ENCODE assay signal across 1 cellular context in the genomic region with DNA sequence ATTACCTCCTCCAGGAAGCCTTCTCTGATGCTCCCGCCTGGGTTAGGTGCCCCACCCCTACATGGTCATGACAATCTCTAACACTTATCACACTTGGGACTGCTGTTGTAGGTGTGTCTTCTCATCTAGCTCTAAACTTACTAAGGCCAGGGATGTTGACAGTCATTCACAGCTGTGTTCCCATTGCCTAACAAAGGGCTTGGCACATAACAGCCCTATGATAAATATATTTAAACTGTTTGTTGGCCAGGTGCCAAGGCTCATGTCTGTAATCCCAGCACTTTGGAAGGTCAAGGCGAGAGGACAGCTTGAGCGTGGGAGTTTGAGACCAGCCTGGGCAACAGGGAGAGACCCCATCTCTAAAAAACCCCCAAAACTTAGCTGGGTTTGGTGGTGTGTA.
TF ChIP-seq lines count a peak whose summit lies in the region.

No MANE protein-coding gene starts in this region.

TF ChIP-seq in K562, 482 proteins besides CTCF, POLR2A, EP300 and RAD21 (continued from another document):
- TF ChIP-seq ESRRB (CRISPR knock-in tag; IDR thresholded peaks at IDR 0.05; ENCODE audit: borderline replicate concordance) (no peak), ZBED1 (IDR thresholded peaks at IDR 0.05) (no peak), SIN3B (IDR thresholded peaks at IDR 0.05; ENCODE audit: low read depth) (no peak), POU5F1 (IDR thresholded peaks at IDR 0.05; ENCODE audit: borderline replicate concordance, low read depth, low read length, partially characterized antibody) (no peak)
- TF ChIP-seq, protein P1, sequence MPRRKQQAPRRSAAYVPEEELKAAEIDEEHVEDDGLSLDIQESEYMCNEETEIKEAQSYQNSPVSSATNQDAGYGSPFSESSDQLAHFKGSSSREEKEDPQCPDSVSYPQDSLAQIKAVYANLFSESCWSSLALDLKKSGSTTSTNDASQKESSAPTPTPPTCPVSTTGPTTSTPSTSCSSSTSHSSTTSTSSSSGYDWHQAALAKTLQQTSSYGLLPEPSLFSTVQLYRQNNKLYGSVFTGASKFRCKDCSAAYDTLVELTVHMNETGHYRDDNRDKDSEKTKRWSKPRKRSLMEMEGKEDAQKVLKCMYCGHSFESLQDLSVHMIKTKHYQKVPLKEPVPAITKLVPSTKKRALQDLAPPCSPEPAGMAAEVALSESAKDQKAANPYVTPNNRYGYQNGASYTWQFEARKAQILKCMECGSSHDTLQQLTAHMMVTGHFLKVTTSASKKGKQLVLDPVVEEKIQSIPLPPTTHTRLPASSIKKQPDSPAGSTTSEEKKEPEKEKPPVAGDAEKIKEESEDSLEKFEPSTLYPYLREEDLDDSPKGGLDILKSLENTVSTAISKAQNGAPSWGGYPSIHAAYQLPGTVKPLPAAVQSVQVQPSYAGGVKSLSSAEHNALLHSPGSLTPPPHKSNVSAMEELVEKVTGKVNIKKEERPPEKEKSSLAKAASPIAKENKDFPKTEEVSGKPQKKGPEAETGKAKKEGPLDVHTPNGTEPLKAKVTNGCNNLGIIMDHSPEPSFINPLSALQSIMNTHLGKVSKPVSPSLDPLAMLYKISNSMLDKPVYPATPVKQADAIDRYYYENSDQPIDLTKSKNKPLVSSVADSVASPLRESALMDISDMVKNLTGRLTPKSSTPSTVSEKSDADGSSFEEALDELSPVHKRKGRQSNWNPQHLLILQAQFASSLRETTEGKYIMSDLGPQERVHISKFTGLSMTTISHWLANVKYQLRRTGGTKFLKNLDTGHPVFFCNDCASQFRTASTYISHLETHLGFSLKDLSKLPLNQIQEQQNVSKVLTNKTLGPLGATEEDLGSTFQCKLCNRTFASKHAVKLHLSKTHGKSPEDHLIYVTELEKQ (CRISPR knock-in tag; IDR thresholded peaks at IDR 0.05) = no peak
- TF ChIP-seq, protein P2, sequence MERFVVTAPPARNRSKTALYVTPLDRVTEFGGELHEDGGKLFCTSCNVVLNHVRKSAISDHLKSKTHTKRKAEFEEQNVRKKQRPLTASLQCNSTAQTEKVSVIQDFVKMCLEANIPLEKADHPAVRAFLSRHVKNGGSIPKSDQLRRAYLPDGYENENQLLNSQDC (CRISPR knock-in tag; IDR thresholded peaks at IDR 0.05) = no peak
TF ChIP-seq in K562: peak in this region for 2.
